ENCODE assay signal across 12 cellular contexts in genomic region chr12:6074394-6074793, GRCh38. TPM values are rescaled to one million over a fixed set of nuclear protein-coding genes. Genes with fewer than 3 reads are reported as not detected.
A peak's percentile ranks its signal among the peaks of the same experiment; 100 is the strongest.
DNase-seq lines count a peak whose midpoint lies in the region; ATAC-seq and TF ChIP-seq lines count a peak whose summit lies in the region.
"Had no signal": no experiment of that assay in that cellular context is flagged by ENCODE, and none has a peak within 500 bp of the region (broad histone marks: within the 10 kb centered on the region; RNA-seq: fewer than 3 reads in every experiment).

No MANE protein-coding gene starts in this region.

- no peak overlapping the region for H3K4me2 ChIP-seq in DND-41 (ENCODE audit: insufficient read depth, low read length)
- peak overlapping the region; percentile 73 for H3K4me2 ChIP-seq in MM.1S (ENCODE audit: low read depth, low read length)
- H3K4me2 ChIP-seq in parathyroid adenoma (ENCODE audit: low read length), result no peak overlapping the region

- CTCF ChIA-PET in Caco-2 (lab: Charles Lee) (interaction anchor here (0.6 kb wide), 1 partner anchor 118 kb away, joined by 6 read pairs; no protein-coding TSS in a partner anchor), MCF 10A (lab: Yijun Ruan, JAX) (interaction anchor here (0.5 to 0.7 kb wide), 4 partner anchors 9 to 87 kb away, joined by 3 to 4 read pairs (median 3); no protein-coding TSS in a partner anchor)

- H3K27me3 Mint-ChIP-seq in Caco-2 (ENCODE audit: insufficient read depth, unreplicated experiment), result no peaks in the 10 kb centered on the region
- H3K27me3 Mint-ChIP-seq in MCF 10A (ENCODE audit: insufficient read depth, unreplicated experiment), result peaks cover 22% of the 10 kb centered on the region

- TF ChIP-seq CTCF in DND-41 (IDR thresholded peaks at IDR 0.05; ENCODE audit: borderline replicate concordance, extremely low read depth, low read length, poor library complexity, severe bottlenecking) (no peak), MM.1S (IDR thresholded peaks at IDR 0.05; ENCODE audit: low read length) (no peak), coronary artery (IDR thresholded peaks at IDR 0.05) (no peak), parathyroid adenoma (IDR thresholded peaks at IDR 0.05) (no peak), Caco-2 (IDR thresholded peaks at IDR 0.05; ENCODE audit: insufficient read depth in 1 of 2, low read depth in 1 of 2, low read length in 1 of 2, severe bottlenecking in 1 of 2, unreplicated experiment in 1 of 2) (no peak), MCF 10A (IDR thresholded peaks at IDR 0.05; ENCODE audit: unreplicated experiment) (no peak)

- H3K4me1 Mint-ChIP-seq in Caco-2 (ENCODE audit: low read depth, unreplicated experiment) (peaks cover 38% of the 10 kb centered on the region), MCF 10A (ENCODE audit: insufficient read depth, unreplicated experiment) (peaks cover 7% of the 10 kb centered on the region)

- H3K9me3 Mint-ChIP-seq in Caco-2 (ENCODE audit: unreplicated experiment), result no peaks in the 10 kb centered on the region
- H3K9me3 Mint-ChIP-seq in MCF 10A (ENCODE audit: unreplicated experiment), result no peaks in the 10 kb centered on the region

- no TSS peak for BruUV-seq in Caco-2 (replicated peaks; lab: Mats Ljungman, UMichigan)
- BruUV-seq in MCF 10A (replicated peaks; lab: Mats Ljungman, UMichigan), result no TSS peak

- H3K36me3 ChIP-seq in DND-41 (ENCODE audit: insufficient read depth, low read length) (no peaks in the 10 kb centered on the region), MM.1S (replicated peaks; ENCODE audit: insufficient read depth, low read length) (no peaks in the 10 kb centered on the region), parathyroid adenoma (ENCODE audit: control insufficient read depth, insufficient read depth, low read length) (no peaks in the 10 kb centered on the region), Caco-2 (ENCODE audit: control insufficient read depth, insufficient read depth, low read length) (no peaks in the 10 kb centered on the region)
- H3K36me3 ChIP-seq: colonic mucosa had no signal

- peaks cover 6% of the 10 kb centered on the region for H3K36me3 Mint-ChIP-seq in Caco-2 (ENCODE audit: insufficient read depth, unreplicated experiment)
- H3K36me3 Mint-ChIP-seq in MCF 10A (ENCODE audit: insufficient read depth, unreplicated experiment), result no peaks in the 10 kb centered on the region

- H3K4me3 Mint-ChIP-seq in Caco-2 (ENCODE audit: unreplicated experiment), result no peak overlapping the region
- H3K4me3 Mint-ChIP-seq in MCF 10A (ENCODE audit: unreplicated experiment), result no peak overlapping the region

- H3K9ac ChIP-seq in DND-41 (ENCODE audit: low read depth, low read length) (no peak overlapping the region), MM.1S (ENCODE audit: low read length) (peak overlapping the region; percentile 11; the same call in 1 of the 2 replicates), parathyroid adenoma (no peak overlapping the region)

- H2AFZ ChIP-seq in DND-41 (ENCODE audit: low read depth, low read length), result no peak overlapping the region
- peak overlapping the region; percentile 77 for H2AFZ ChIP-seq in MM.1S (ENCODE audit: low read length)
- peak overlapping the region; percentile 59 for H2AFZ ChIP-seq in parathyroid adenoma

- H3K4me3 ChIP-seq in DND-41 (ENCODE audit: low read depth in 1 of 2, low read length in 2 of 2) (no peak overlapping the region), MM.1S (ENCODE audit: low read length) (peak overlapping the region; percentile 52), coronary artery (peak overlapping the region; percentile 48), parathyroid adenoma (ENCODE audit: low read depth, low read length) (no peak overlapping the region), Caco-2 (ENCODE audit: low read depth, low read length) (no peak overlapping the region)
- H3K4me3 ChIP-seq: colonic mucosa had no signal

- H3K27ac ChIP-seq in DND-41 (ENCODE audit: low read length), result no peak overlapping the region
- H3K27ac ChIP-seq in MM.1S (ENCODE audit: low read length), result no peak overlapping the region
- H3K27ac ChIP-seq in coronary artery, result no peak overlapping the region
- peak overlapping the region; percentile 36 for H3K27ac ChIP-seq in parathyroid adenoma
- H3K27ac ChIP-seq: colonic mucosa had no signal

- H3F3A ChIP-seq in MM.1S (ENCODE audit: insufficient read depth, low read length), result no peaks in the 10 kb centered on the region

- H3K79me2 ChIP-seq in DND-41 (ENCODE audit: insufficient read depth, low read length) (no peaks in the 10 kb centered on the region), MM.1S (ENCODE audit: low read length) (no peaks in the 10 kb centered on the region), parathyroid adenoma (no peaks in the 10 kb centered on the region)

- H4K20me1 ChIP-seq in DND-41 (ENCODE audit: insufficient read depth, low read length) (0 out of 2 replicates have a peak, but pooled peaks cover 4% of the 10 kb centered on the region), MM.1S (ENCODE audit: insufficient read depth, low read length) (no peaks in the 10 kb centered on the region)

- peaks cover 43% of the 10 kb centered on the region for H3K27me3 ChIP-seq in DND-41 (ENCODE audit: insufficient read depth, low read length, poor library complexity)
- H3K27me3 ChIP-seq in MM.1S (replicated peaks; ENCODE audit: insufficient read depth, low read length), result no peaks in the 10 kb centered on the region
- no peaks in the 10 kb centered on the region for H3K27me3 ChIP-seq in parathyroid adenoma (ENCODE audit: control insufficient read depth, insufficient read depth, low read length)
- H3K27me3 ChIP-seq in Caco-2 (replicated peaks; ENCODE audit: control insufficient read depth, insufficient read depth, low read length), result no peaks in the 10 kb centered on the region
- H3K27me3 ChIP-seq: colonic mucosa had no signal

- POLR2A ChIA-PET in Caco-2 (lab: Charles Lee) (no interaction called here), MCF 10A (lab: Yijun Ruan, JAX) (no interaction called here)

- H3K27ac Mint-ChIP-seq in Caco-2 (ENCODE audit: unreplicated experiment) (no peak overlapping the region), MCF 10A (ENCODE audit: low read depth, unreplicated experiment) (no peak overlapping the region)

- intact Hi-C loops in Caco-2 (cut with micrococcal nuclease; ENCODE audit: unreplicated experiment) (loop anchor here (10.0 kb wide), 1 partner anchor 300 kb away; the partner anchor contains the start of gene SCNN1A), MCF 10A (cut with micrococcal nuclease) (no loop called here)

- no peaks in the 10 kb centered on the region for H3K9me2 ChIP-seq in MM.1S (replicated peaks; ENCODE audit: insufficient read depth, low read length)

- peak; percentile 56 for ATAC-seq in DND-41 (ENCODE audit: insufficient read depth, low read depth)

- DNase-seq in DND-41, result peak; percentile 18
- peak; percentile 49 for DNase-seq in MM.1S
- DNase-seq in coronary artery (ENCODE audit: low spot score), result no peak
- DNase-seq in GM19240 (ENCODE audit: insufficient read length, low spot score), result no peak
- no peak for DNase-seq in Caco-2
- no peak for DNase-seq in MCF 10A (ENCODE audit: unreplicated experiment)
- DNase-seq in DMS153 (lab: John Stamatoyannopoulos, UW), result no peak
- DNase-seq: DMS53; NCI-H1436 treated with DMSO at 0.1 percent for 48 hours; NK-92 treated with Interleukin-12 subunit alpha and Interleukin-12 subunit beta, amount 100 ng/mL, for 24 hours had no signal

- no peaks in the 10 kb centered on the region for H3K9me3 ChIP-seq in DND-41 (ENCODE audit: insufficient read depth, low read length, severe bottlenecking)
- no peaks in the 10 kb centered on the region for H3K9me3 ChIP-seq in MM.1S (replicated peaks; ENCODE audit: insufficient read depth, low read length)
- no peaks in the 10 kb centered on the region for H3K9me3 ChIP-seq in parathyroid adenoma (ENCODE audit: control insufficient read depth, low read length)
- no peaks in the 10 kb centered on the region for H3K9me3 ChIP-seq in Caco-2
- H3K9me3 ChIP-seq: colonic mucosa had no signal

- no peaks in the 10 kb centered on the region for H3K4me1 ChIP-seq in DND-41 (ENCODE audit: insufficient read depth, low read length)
- peaks cover 21% of the 10 kb centered on the region for H3K4me1 ChIP-seq in MM.1S (ENCODE audit: low read length)
- H3K4me1 ChIP-seq in parathyroid adenoma, result peaks cover 12% of the 10 kb centered on the region
- H3K4me1 ChIP-seq in Caco-2, result peaks cover 27% of the 10 kb centered on the region
- H3K4me1 ChIP-seq: colonic mucosa had no signal

RNA-seq across cellular contexts. Expression of gene VWF, which starts 50.1 kb away (rescaled TPM):
- total RNA-seq in Caco-2 (2022) (0.30 and 0.41 TPM in 2 replicates), MCF 10A (2022) (not detected in 2 replicates)

Comparison
In these comparisons a context has a peak if more than half of its experiments do, and no peak if none do; other contexts are left out.
1. DNase-seq: peak in DND-41 (single experiment) and MM.1S (single experiment); none in coronary artery (single experiment), GM19240 (single experiment), Caco-2 (0 of 2), MCF 10A (single experiment) and DMS153 (single experiment).
2. H3K4me3 ChIP-seq: peak in MM.1S (single experiment) and coronary artery (single experiment); none in DND-41 (0 of 2), parathyroid adenoma (single experiment) and Caco-2 (single experiment).